29 cellular contexts compared by ENCODE assay signal in the genomic region with DNA sequence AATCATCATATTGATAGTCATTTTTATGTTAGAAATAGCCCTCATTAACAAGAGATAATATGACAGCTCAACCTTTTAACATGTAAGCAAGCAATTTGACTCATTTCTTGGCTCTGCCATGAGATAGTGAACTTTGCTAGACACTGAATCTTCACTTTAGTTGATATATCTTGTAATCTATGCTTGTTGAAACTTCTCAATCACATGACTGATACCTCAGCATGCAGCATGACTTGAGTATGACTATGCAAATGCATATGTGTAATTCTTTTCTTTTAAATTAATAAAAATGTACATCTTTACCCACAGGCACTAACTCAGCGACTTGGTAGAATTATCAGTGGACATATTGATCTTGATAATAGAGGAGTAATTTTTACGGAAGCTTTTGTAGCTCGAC. TPM values are rescaled to one million over a fixed set of nuclear protein-coding genes. Genes with fewer than 3 reads are reported as not detected.
"Had no signal": no experiment of that assay in that cellular context is flagged by ENCODE, and none has a peak within 500 bp of the region (broad histone marks: within the 10 kb centered on the region; RNA-seq: fewer than 3 reads in every experiment).

No MANE protein-coding gene starts in this region.

- H3K27me3 ChIP-seq: body of pancreas, dorsolateral prefrontal cortex, esophagus muscularis mucosa, gastroesophageal sphincter, heart right ventricle had no signal

- DNase-seq: activated B cell treated with CpG ODN at 0.5 μM for 24 hours; activated CD4-positive, alpha-beta T cell treated with anti-CD3 and anti-CD28 coated beads for 48 hours; activated CD4-positive, alpha-beta T cell treated with anti-CD3 and anti-CD28 coated beads, Interleukin-2, amount 50 U/mL, for 1 hour; activated CD4-positive, alpha-beta T cell treated with anti-CD3 and anti-CD28 coated beads, Interleukin-2, amount 50 U/mL, for 48 hours; activated CD8-positive, alpha-beta memory T cell treated with anti-CD3 and anti-CD28 coated beads for 24 hours; activated CD8-positive, alpha-beta T cell treated with anti-CD3 and anti-CD28 coated beads for 36 hours; activated effector memory CD4-positive, alpha-beta T cell treated with Interleukin-2 at 50 U/mL for 16 hours; activated gamma-delta T cell treated with Interleukin-2 at 50 U/mL for 16 hours; activated naive CD4-positive, alpha-beta T cell treated with anti-CD3 and anti-CD28 coated beads, Interleukin-2, amount 50 U/mL, for 16 hours; activated naive CD4-positive, alpha-beta T cell treated with Interleukin-2 at 50 U/mL for 16 hours; activated T-cell treated with anti-CD3 and anti-CD28 coated beads, Interleukin-2, amount 50 U/mL, for 4 hours; amygdala; aorta; body of pancreas; dorsolateral prefrontal cortex; effector memory CD4-positive, alpha-beta T cell; endodermal cell; erythroblast; foreskin melanocyte; heart right ventricle; T-cell; T1000; WERI-Rb-1 had no signal

- ATAC-seq: activated CD4-positive, CD25-positive, alpha-beta regulatory T cell treated with anti-CD3 and anti-CD28 coated beads, Interleukin-2, amount 50 U/mL, for 24 hours; activated CD8-positive, alpha-beta T cell treated with anti-CD3 and anti-CD28 coated beads for 36 hours; activated T-cell treated with anti-CD3 and anti-CD28 coated beads, Interleukin-2, amount 50 U/mL, for 4 hours; activated T-helper 17 cell treated with anti-CD3 and anti-CD28 coated beads, Interleukin-2, amount 50 U/mL, for 72 hours; body of pancreas; gastroesophageal sphincter; heart right ventricle; T-cell had no signal

- H3K27ac ChIP-seq: body of pancreas, coronary artery, dorsolateral prefrontal cortex, esophagus muscularis mucosa, gastroesophageal sphincter, heart right ventricle, WERI-Rb-1 had no signal

- H3K9me3 ChIP-seq: body of pancreas, esophagus muscularis mucosa, gastroesophageal sphincter, heart right ventricle had no signal

- H3K4me3 ChIP-seq: body of pancreas, coronary artery, dorsolateral prefrontal cortex, esophagus muscularis mucosa, gastroesophageal sphincter, heart right ventricle had no signal

RNA-seq across cellular contexts. Expression of gene FHL5, which starts 34.7 kb away (rescaled TPM):
- total RNA-seq: activated B cell treated with CpG ODN at 0.5 μM for 24 hours; activated CD8-positive, alpha-beta T cell treated with anti-CD3 and anti-CD28 coated beads for 36 hours; activated T-cell treated with anti-CD3 and anti-CD28 coated beads, Interleukin-2, amount 50 U/mL, for 4 hours; activated T-helper 17 cell treated with anti-CD3 and anti-CD28 coated beads, Interleukin-2, amount 50 U/mL, for 72 hours; endodermal cell; glomerular endothelial cell; T-cell had no signal
